Comparison of ENCODE assay signal across 8 cellular contexts in the genomic region with DNA sequence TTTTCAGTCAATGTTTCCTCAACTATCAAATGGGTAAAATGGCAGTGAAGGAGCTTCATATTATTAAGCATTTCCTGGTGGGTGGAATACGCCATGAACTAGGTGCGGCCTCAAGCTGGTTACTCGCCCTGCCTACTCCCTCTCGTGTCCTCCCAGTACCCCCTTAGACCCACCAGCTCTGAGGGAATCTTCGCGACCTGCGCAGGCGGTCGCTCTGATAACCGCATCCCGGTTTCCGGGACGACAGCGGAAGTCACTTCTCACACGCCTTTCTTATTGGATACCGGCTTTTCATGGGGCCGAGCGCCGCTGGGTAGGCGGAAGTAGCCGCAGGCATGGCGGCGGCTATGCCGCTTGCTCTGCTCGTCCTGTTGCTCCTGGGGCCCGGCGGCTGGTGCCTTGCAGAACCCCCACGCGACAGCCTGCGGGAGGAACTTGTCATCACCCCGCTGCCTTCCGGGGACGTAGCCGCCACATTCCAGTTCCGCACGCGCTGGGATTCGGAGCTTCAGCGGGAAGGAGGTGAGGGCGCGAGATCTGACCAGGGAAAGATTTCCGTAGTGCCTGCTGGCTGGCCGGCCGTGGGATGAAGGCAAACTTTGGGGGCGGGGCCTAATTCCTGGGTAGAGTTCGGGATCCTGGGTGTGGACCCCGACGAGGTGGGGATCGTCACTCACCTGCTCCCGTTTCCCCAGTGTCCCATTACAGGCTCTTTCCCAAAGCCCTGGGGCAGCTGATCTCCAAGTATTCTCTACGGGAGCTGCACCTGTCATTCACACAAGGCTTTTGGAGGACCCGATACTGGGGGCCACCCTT. TPM values are rescaled to one million over a fixed set of nuclear protein-coding genes. Genes with fewer than 3 reads are reported as not detected.
DNase-seq lines count a peak whose midpoint lies in the region; ATAC-seq and TF ChIP-seq lines count a peak whose summit lies in the region.

A gene (plus strand): TSS at position 320 of the 816 bp plus-strand sequence. CDS start 16 bp downstream, at position 336.

- peaks cover 39% of the 10 kb centered on the region for H3K79me2 ChIP-seq in DND-41 (ENCODE audit: insufficient read depth, low read length)
- peaks cover 30% of the 10 kb centered on the region for H3K79me2 ChIP-seq in Karpas-422 (ENCODE audit: low read length)
- H3K79me2 ChIP-seq in fibroblast of lung (ENCODE audit: control insufficient read depth, insufficient read depth, low read length), result peaks cover 18% of the 10 kb centered on the region

- H3K27me3 ChIP-seq in DND-41 (ENCODE audit: insufficient read depth, low read length, poor library complexity), result no peaks in the 10 kb centered on the region
- no peaks in the 10 kb centered on the region for H3K27me3 ChIP-seq in Karpas-422 (ENCODE audit: low read length)
- H3K27me3 ChIP-seq in fibroblast of lung (ENCODE audit: control insufficient read depth, insufficient read depth, low read length), result no peaks in the 10 kb centered on the region

- H3K36me3 Mint-ChIP-seq in activated T-helper 1 cell treated with anti-CD3 and anti-CD28 coated beads, Interleukin-12 subunit alpha, Interleukin-12 subunit beta, Interleukin-2, Interleukin-4 antibody, amounts not matched to agents 30 ng/mL and 10 ng/mL and 1 ng/mL, durations not matched to agents 14 hours and 24 hours and 36 hours (ENCODE audit: low read depth), result peaks cover 26% of the 10 kb centered on the region
- peaks cover 0 to 22% (median 5%) of the 10 kb centered on the region in 3 donors for H3K36me3 Mint-ChIP-seq in naive thymus-derived CD8-positive, alpha-beta T cell
- H3K36me3 Mint-ChIP-seq in stimulated activated naive B cell treated with anti-CD40 and anti-IgM and Interleukin-4, amounts not matched to agents 10 μg/mL and 1 μg/mL and 100 μg/mL, for 72 hours, result peaks cover 25 to 42% of the 10 kb centered on the region in 2 donors

- H3K9ac ChIP-seq in DND-41 (ENCODE audit: low read depth, low read length) (peak within 1 kb of the TSS; percentile 79), Karpas-422 (ENCODE audit: low read length) (peak within 1 kb of the TSS; percentile 91), fibroblast of lung (ENCODE audit: insufficient read depth, low read length) (peak within 1 kb of the TSS; percentile 90)

- peak within 1 kb of the TSS; percentile 94 for H3K4me3 Mint-ChIP-seq in activated T-helper 1 cell treated with anti-CD3 and anti-CD28 coated beads, Interleukin-12 subunit alpha, Interleukin-12 subunit beta, Interleukin-2, Interleukin-4 antibody, amounts not matched to agents 30 ng/mL and 10 ng/mL and 1 ng/mL, durations not matched to agents 14 hours and 24 hours and 36 hours
- H3K4me3 Mint-ChIP-seq in naive thymus-derived CD8-positive, alpha-beta T cell, result peak within 1 kb of the TSS; percentile 90 to 99 (median 96)
- peak within 1 kb of the TSS; percentile 94 to 96 for H3K4me3 Mint-ChIP-seq in stimulated activated naive B cell treated with anti-CD40 and anti-IgM and Interleukin-4, amounts not matched to agents 10 μg/mL and 1 μg/mL and 100 μg/mL, for 72 hours

- H3K4me2 ChIP-seq in DND-41 (ENCODE audit: insufficient read depth, low read length) (peak within 1 kb of the TSS; percentile 94), Karpas-422 (ENCODE audit: low read depth, low read length, poor library complexity, severe bottlenecking) (peak within 1 kb of the TSS; percentile 94), fibroblast of lung (ENCODE audit: extremely low read depth, insufficient read depth, low read length) (peak within 1 kb of the TSS; percentile 93)

- H3K27ac ChIP-seq in DND-41 (ENCODE audit: low read length), result peak within 1 kb of the TSS; percentile 79
- 0 out of 2 replicates have a peak within 1 kb of the TSS, but pooled peaks have one; percentile 15 for H3K27ac ChIP-seq in Karpas-422 (ENCODE audit: low read length)
- H3K27ac ChIP-seq in fibroblast of lung (ENCODE audit: insufficient read depth, low read length), result peak within 1 kb of the TSS; percentile 87

- DNase-seq in DND-41 (peak; percentile 94), Karpas-422 (peak; percentile 95), RPMI8226 (peak; percentile 88), fibroblast of lung (ENCODE audit: low read depth in 2 of 2) (peak; percentile 77 to 81)
- peak; percentile 86 for DNase-seq in activated T-helper 1 cell treated with anti-CD3 and anti-CD28 coated beads, Interleukin-12 subunit alpha, Interleukin-12 subunit beta, Interleukin-2, Interleukin-4 antibody, amounts not matched to agents 30 ng/mL and 10 ng/mL and 1 ng/mL, durations not matched to agents 14 hours and 24 hours and 36 hours (ENCODE audit: low spot score)
- DNase-seq in naive thymus-derived CD8-positive, alpha-beta T cell, result peak; percentile 80 to 96 (median 94)
- DNase-seq in stimulated activated naive B cell treated with anti-CD40 and anti-IgM and Interleukin-4, amounts not matched to agents 10 μg/mL and 1 μg/mL and 100 μg/mL, for 72 hours, result peak; percentile 85

- no peaks in the 10 kb centered on the region for H3K27me3 Mint-ChIP-seq in activated T-helper 1 cell treated with anti-CD3 and anti-CD28 coated beads, Interleukin-12 subunit alpha, Interleukin-12 subunit beta, Interleukin-2, Interleukin-4 antibody, amounts not matched to agents 30 ng/mL and 10 ng/mL and 1 ng/mL, durations not matched to agents 14 hours and 24 hours and 36 hours (ENCODE audit: insufficient read depth)
- no peaks in the 10 kb centered on the region for H3K27me3 Mint-ChIP-seq in naive thymus-derived CD8-positive, alpha-beta T cell
- no peaks in the 10 kb centered on the region for H3K27me3 Mint-ChIP-seq in stimulated activated naive B cell treated with anti-CD40 and anti-IgM and Interleukin-4, amounts not matched to agents 10 μg/mL and 1 μg/mL and 100 μg/mL, for 72 hours

- H3K4me1 Mint-ChIP-seq in activated T-helper 1 cell treated with anti-CD3 and anti-CD28 coated beads, Interleukin-12 subunit alpha, Interleukin-12 subunit beta, Interleukin-2, Interleukin-4 antibody, amounts not matched to agents 30 ng/mL and 10 ng/mL and 1 ng/mL, durations not matched to agents 14 hours and 24 hours and 36 hours (ENCODE audit: low read depth), result peaks cover 39% of the 10 kb centered on the region
- peaks cover 26 to 46% (median 38%) of the 10 kb centered on the region in 4 donors for H3K4me1 Mint-ChIP-seq in naive thymus-derived CD8-positive, alpha-beta T cell
- peaks cover 26 to 50% of the 10 kb centered on the region in 2 donors for H3K4me1 Mint-ChIP-seq in stimulated activated naive B cell treated with anti-CD40 and anti-IgM and Interleukin-4, amounts not matched to agents 10 μg/mL and 1 μg/mL and 100 μg/mL, for 72 hours

- intact Hi-C loops in activated T-helper 1 cell treated with anti-CD3 and anti-CD28 coated beads, Interleukin-12 subunit alpha, Interleukin-12 subunit beta, Interleukin-2, Interleukin-4 antibody, amounts not matched to agents 30 ng/mL and 10 ng/mL and 1 ng/mL, durations not matched to agents 14 hours and 24 hours and 36 hours (cut with micrococcal nuclease), result loop anchor here (1.0 to 10.0 kb wide), 6 partner anchors 9 to 451 kb away; a partner anchor contains a TSS

- H4K20me1 ChIP-seq in DND-41 (ENCODE audit: insufficient read depth, low read length), result peaks cover 13% of the 10 kb centered on the region; the same call in 1 of the 2 replicates
- H4K20me1 ChIP-seq in Karpas-422 (ENCODE audit: insufficient read depth, low read depth, low read length), result no peaks in the 10 kb centered on the region
- H4K20me1 ChIP-seq in fibroblast of lung (ENCODE audit: control insufficient read depth, extremely low read depth, insufficient read depth, low read length), result no peaks in the 10 kb centered on the region

- H3K4me3 ChIP-seq in DND-41 (ENCODE audit: low read depth in 1 of 2, low read length in 2 of 2), result peak within 1 kb of the TSS; percentile 73 to 74
- H3K4me3 ChIP-seq in Karpas-422 (ENCODE audit: low read length), result peak within 1 kb of the TSS; percentile 85
- peak within 1 kb of the TSS; percentile 77 to 97 (median 84) for H3K4me3 ChIP-seq in fibroblast of lung (replicated peaks in 1 of 4; ENCODE audit: control extremely low read depth in 1 of 4, insufficient read depth in 1 of 4, low read depth in 3 of 4, low read length in 4 of 4)

- H3K9me3 Mint-ChIP-seq in activated T-helper 1 cell treated with anti-CD3 and anti-CD28 coated beads, Interleukin-12 subunit alpha, Interleukin-12 subunit beta, Interleukin-2, Interleukin-4 antibody, amounts not matched to agents 30 ng/mL and 10 ng/mL and 1 ng/mL, durations not matched to agents 14 hours and 24 hours and 36 hours, result no peaks in the 10 kb centered on the region
- H3K9me3 Mint-ChIP-seq in naive thymus-derived CD8-positive, alpha-beta T cell, result no peaks in the 10 kb centered on the region
- no peaks in the 10 kb centered on the region for H3K9me3 Mint-ChIP-seq in stimulated activated naive B cell treated with anti-CD40 and anti-IgM and Interleukin-4, amounts not matched to agents 10 μg/mL and 1 μg/mL and 100 μg/mL, for 72 hours

- H3K9me3 ChIP-seq in DND-41 (ENCODE audit: insufficient read depth, low read length, severe bottlenecking) (no peaks in the 10 kb centered on the region), Karpas-422 (ENCODE audit: low read length) (no peaks in the 10 kb centered on the region), fibroblast of lung (ENCODE audit: control insufficient read depth, insufficient read depth, low read depth, low read length) (no peaks in the 10 kb centered on the region)

- H2AFZ ChIP-seq in DND-41 (ENCODE audit: low read depth, low read length), result peak within 1 kb of the TSS; percentile 94
- peak within 1 kb of the TSS; percentile 33; the same call in 1 of the 2 replicates for H2AFZ ChIP-seq in Karpas-422 (ENCODE audit: low read length)
- peak within 1 kb of the TSS; percentile 96 for H2AFZ ChIP-seq in fibroblast of lung (ENCODE audit: low read length)

- peak; percentile 20 for TF ChIP-seq CTCF in DND-41 (IDR thresholded peaks at IDR 0.05; ENCODE audit: borderline replicate concordance, extremely low read depth, low read length, poor library complexity, severe bottlenecking)
- no peak for TF ChIP-seq CTCF in fibroblast of lung (conservative IDR thresholded peaks at IDR 0.05 in 1 of 2, IDR thresholded peaks at IDR 0.05 in 1 of 2; ENCODE audit: low read depth in 1 of 2, low read length in 2 of 2)

- H3K27ac Mint-ChIP-seq in activated T-helper 1 cell treated with anti-CD3 and anti-CD28 coated beads, Interleukin-12 subunit alpha, Interleukin-12 subunit beta, Interleukin-2, Interleukin-4 antibody, amounts not matched to agents 30 ng/mL and 10 ng/mL and 1 ng/mL, durations not matched to agents 14 hours and 24 hours and 36 hours, result peak within 1 kb of the TSS; percentile 90
- peak within 1 kb of the TSS; percentile 98 to 100 (median 99) for H3K27ac Mint-ChIP-seq in naive thymus-derived CD8-positive, alpha-beta T cell
- peak within 1 kb of the TSS; percentile 98 for H3K27ac Mint-ChIP-seq in stimulated activated naive B cell treated with anti-CD40 and anti-IgM and Interleukin-4, amounts not matched to agents 10 μg/mL and 1 μg/mL and 100 μg/mL, for 72 hours

- POLR2A ChIA-PET in naive thymus-derived CD8-positive, alpha-beta T cell (lab: Charles Lee), result interaction anchor here (1.1 to 3.4 kb wide), 13 partner anchors 10 to 764 kb away, joined by 3 to 53 read pairs (median 6); a partner anchor contains a TSS

- H3K36me3 ChIP-seq in DND-41 (ENCODE audit: insufficient read depth, low read length), result peaks cover 42% of the 10 kb centered on the region
- H3K36me3 ChIP-seq in Karpas-422 (ENCODE audit: insufficient read depth, low read length), result peaks cover 8% of the 10 kb centered on the region; the same call in 1 of the 2 replicates
- H3K36me3 ChIP-seq in fibroblast of lung (ENCODE audit: control insufficient read depth, insufficient read depth, low read length), result peaks cover 12% of the 10 kb centered on the region

- H3K9me2 ChIP-seq in Karpas-422 (replicated peaks; ENCODE audit: insufficient read depth, low read length), result no peaks in the 10 kb centered on the region

- peaks cover 36% of the 10 kb centered on the region for H3K4me1 ChIP-seq in DND-41 (ENCODE audit: insufficient read depth, low read length)
- peaks cover 52% of the 10 kb centered on the region for H3K4me1 ChIP-seq in Karpas-422 (ENCODE audit: low read length)
- peaks cover 2% of the 10 kb centered on the region for H3K4me1 ChIP-seq in fibroblast of lung (ENCODE audit: control insufficient read depth, extremely low read depth, insufficient read depth, low read length)

- peak; percentile 99 for ATAC-seq in DND-41 (ENCODE audit: insufficient read depth, low read depth)
- ATAC-seq in GM21786 (IDR thresholded peaks at IDR 0.05; ENCODE audit: unreplicated experiment), result peak; percentile 72
- ATAC-seq in naive thymus-derived CD8-positive, alpha-beta T cell, result peak; percentile 97
- peak; percentile 91 to 93 for ATAC-seq in stimulated activated naive B cell treated with anti-CD40 and anti-IgM and Interleukin-4, amounts not matched to agents 10 μg/mL and 1 μg/mL and 100 μg/mL, for 72 hours (replicated peaks)

RNA-seq across cellular contexts. Expression of the gene that starts here (rescaled TPM):
- total RNA-seq in Karpas-422 (2014; rRNA removed; shearing (Covaris generic); ENCODE audit: low replicate concordance), result 53.4 and 80.1 TPM in 2 replicates
- 89.8 and 90.6 TPM in 2 replicates for total RNA-seq in activated T-helper 1 cell treated with anti-CD3 and anti-CD28 coated beads, Interleukin-12 subunit alpha, Interleukin-12 subunit beta, Interleukin-2, Interleukin-4 antibody, amounts not matched to agents 30 ng/mL and 10 ng/mL and 1 ng/mL, durations not matched to agents 14 hours and 24 hours and 36 hours
- 25.8 and 26.2 TPM in 2 replicates for total RNA-seq in fibroblast of lung
- polyA plus RNA-seq in fibroblast of lung, result 53.9 and 70.0 TPM in 2 replicates
- polyA plus RNA-seq in fibroblast of lung (2012), result 95.8 and 97.6 TPM in 2 replicates
- polyA minus RNA-seq in fibroblast of lung (ENCODE audit: low replicate concordance), result 189 and 267 TPM in 2 replicates
- 10 to 100 TPM; 80.1 to 86.7 TPM for total RNA-seq in naive thymus-derived CD8-positive, alpha-beta T cell
- 10 to 100 TPM; 73.4 to 90.6 (median 73.9) TPM for polyA plus RNA-seq in naive thymus-derived CD8-positive, alpha-beta T cell

Comparison
In these comparisons a context has a peak if more than half of its experiments do, and no peak if none do; other contexts are left out.
1. Peak in every context shown above with its lines: DNase-seq, ATAC-seq, H3K4me3 ChIP-seq and H3K27ac ChIP-seq.
2. H2AFZ ChIP-seq: peak in every context shown above with its lines; median percentile 96 in fibroblast of lung; 94 in DND-41; 33 in Karpas-422.
3. H3K27ac ChIP-seq: peak in every context shown above with its lines; median percentile 87 in fibroblast of lung; 79 in DND-41; 15 in Karpas-422.